In the genomic region with DNA sequence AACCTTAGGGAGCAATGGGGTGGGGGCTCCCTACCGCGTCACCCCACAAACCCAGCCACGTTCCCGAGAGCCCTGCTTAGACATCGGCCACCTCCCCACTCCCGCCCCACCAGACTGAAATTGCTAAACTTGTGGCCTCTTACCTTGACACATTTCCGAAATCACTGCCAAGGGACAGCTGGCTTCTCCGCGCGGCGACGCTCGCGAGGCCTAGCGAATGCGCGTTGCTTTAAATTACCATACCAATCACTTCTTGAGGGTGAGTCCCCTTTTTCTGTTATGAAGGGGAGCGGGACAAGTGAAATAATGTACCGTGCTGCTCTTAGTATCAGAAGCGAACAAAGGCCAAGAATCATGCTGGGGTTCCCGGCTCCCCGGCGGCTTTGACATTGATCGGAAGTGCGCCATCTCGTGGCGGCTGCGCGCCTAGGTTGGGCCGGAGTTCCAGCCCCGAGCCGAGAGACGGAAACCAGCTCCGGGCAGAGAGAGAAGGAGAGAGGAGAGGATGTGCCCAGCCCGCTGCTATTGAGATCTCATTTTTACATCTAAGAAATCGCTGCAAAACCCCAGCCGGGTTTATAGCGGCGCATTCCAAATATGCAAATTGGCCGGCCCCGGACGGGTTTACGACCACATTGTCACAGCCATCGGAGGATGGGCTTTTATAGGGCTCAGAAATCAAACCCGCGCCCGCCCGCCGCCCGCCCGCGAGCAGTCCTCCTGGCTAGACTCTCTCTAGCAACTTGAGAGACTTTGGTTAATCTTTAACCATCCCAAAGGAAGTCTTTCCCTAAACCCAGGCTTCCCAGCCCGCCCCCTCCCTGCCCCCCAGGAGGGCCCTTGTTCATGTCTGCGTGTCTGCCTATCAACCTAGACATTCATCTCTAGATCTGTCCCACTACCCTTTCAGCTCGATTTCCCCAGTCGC, we compare ENCODE assay signal across 8 cellular contexts. TPM values are rescaled to one million over a fixed set of nuclear protein-coding genes. Genes with fewer than 3 reads are reported as not detected.
DNase-seq lines count a peak whose midpoint lies in the region; ATAC-seq and TF ChIP-seq lines count a peak whose summit lies in the region.

No MANE protein-coding gene starts in this region.

- TF ChIP-seq CTCF in PC-3 (conservative IDR thresholded peaks at IDR 0.05; ENCODE audit: low read depth, low read length) = peak; percentile 91
- TF ChIP-seq CTCF in prostate gland (IDR thresholded peaks at IDR 0.05) = peak; percentile 93 to 96 (median 94)

- ATAC-seq in PC-3 (peak; percentile 19), Right ventricle myocardium inferior (peak; percentile 42), HG03159 (IDR thresholded peaks at IDR 0.05; ENCODE audit: unreplicated experiment) (no peak), GM19467 (IDR thresholded peaks at IDR 0.05; ENCODE audit: unreplicated experiment) (no peak)

- H3K4me2 ChIP-seq in PC-3 (ENCODE audit: low read length) = peak overlapping the region; percentile 93

- H3K36me3 ChIP-seq in PC-3 (ENCODE audit: low read depth, low read length) (no peaks in the 10 kb centered on the region), prostate gland (no peaks in the 10 kb centered on the region)

- H3K9me3 ChIP-seq in PC-3 (ENCODE audit: low read length) (no peaks in the 10 kb centered on the region), prostate gland (no peaks in the 10 kb centered on the region)

- intact Hi-C loops in PC-3 (cut with micrococcal nuclease) (loop anchor here (1.0 kb wide), 1 partner anchor 10 kb away; no protein-coding TSS in a partner anchor), Right ventricle myocardium inferior (cut with DNase I) (no loop called here), prostate gland (cut with DNase I) (no loop called here)

- peak overlapping the region; percentile 97 for H3K27ac ChIP-seq in PC-3 (ENCODE audit: low read length)
- peak overlapping the region; percentile 96 for H3K27ac ChIP-seq in prostate gland

- H4K20me1 ChIP-seq in PC-3 (ENCODE audit: low read length) = no peaks in the 10 kb centered on the region

- H3K9me2 ChIP-seq in PC-3 (replicated peaks; ENCODE audit: low read length) = no peaks in the 10 kb centered on the region

- peak; percentile 33 for TF ChIP-seq POLR2A in prostate gland (IDR thresholded peaks at IDR 0.05)

- peaks cover 99% of the 10 kb centered on the region for H3K79me2 ChIP-seq in PC-3 (ENCODE audit: low read length)

- peak; percentile 70 for DNase-seq in NCI-H82 (lab: John Stamatoyannopoulos, UW)
- no peak for DNase-seq in NCI-H82 treated with DMSO at 0.1 percent for 48 hours (lab: John Stamatoyannopoulos, UW; ENCODE audit: unreplicated experiment)
- DNase-seq in PC-3 = peak; percentile 90
- DNase-seq in activated naive CD4-positive, alpha-beta T cell (lab: John Stamatoyannopoulos, UW) = peak in 3 of 4 experiments; percentile 16 to 40 (median 32)
- DNase-seq in Right ventricle myocardium inferior (ENCODE audit: missing footprints) = peak; percentile 86
- peak; percentile 88 for DNase-seq in prostate gland (ENCODE audit: low spot score)

- H3K4me1 ChIP-seq in PC-3 (ENCODE audit: insufficient read depth, low read length) = peaks cover 41% of the 10 kb centered on the region
- no peaks in the 10 kb centered on the region for H3K4me1 ChIP-seq in prostate gland (replicated peaks)

- CTCF ChIA-PET in PC-3 (lab: Charles Lee) = interaction anchor here (0.5 to 1.3 kb wide), 9 partner anchors 9 to 576 kb away, joined by 3 to 11 read pairs (median 4); a partner anchor contains a TSS

- H3F3A ChIP-seq in PC-3 (ENCODE audit: low read length, unreplicated experiment) = no peaks in the 10 kb centered on the region

- 9% methylated on average over 56 of the region's 56 CpGs for WGBS in prostate gland

- H3K27me3 ChIP-seq in PC-3 (ENCODE audit: low read length) = no peaks in the 10 kb centered on the region
- no peaks in the 10 kb centered on the region for H3K27me3 ChIP-seq in prostate gland (replicated peaks; ENCODE audit: insufficient read depth)

- peak overlapping the region; percentile 90 for H3K9ac ChIP-seq in PC-3 (ENCODE audit: low read length)

- H2AFZ ChIP-seq in PC-3 (ENCODE audit: low read length) = peak overlapping the region; percentile 55

- peak overlapping the region; percentile 84 for H3K4me3 ChIP-seq in PC-3 (ENCODE audit: low read length)
- H3K4me3 ChIP-seq in prostate gland = peak overlapping the region; percentile 61 to 80

- BruUV-seq in PC-3 (replicated peaks; lab: Mats Ljungman, UMichigan) = TSS peak; percentile 41

- POLR2A ChIA-PET in PC-3 (lab: Charles Lee; ENCODE audit: unreplicated experiment) = interaction anchor here (0.6 to 1.3 kb wide), 5 partner anchors 10 to 975 kb away, joined by 3 to 7 read pairs (median 4); no protein-coding TSS in a partner anchor

RNA-seq across cellular contexts. Expression of a gene that starts 5.3 kb away (rescaled TPM):
- total RNA-seq in PC-3 (2014; rRNA removed) = 26.6 and 31.4 TPM in 2 replicates
- total RNA-seq in Right ventricle myocardium inferior = not detected
- 1 to 10 TPM; 8.5 to 9.8 TPM for total RNA-seq in prostate gland

RNA-seq across cellular contexts. Expression of a gene that starts 5.6 kb away (rescaled TPM):
- 36.0 and 46.1 TPM in 2 replicates for total RNA-seq in PC-3 (2014; rRNA removed)
- total RNA-seq in Right ventricle myocardium inferior = not detected
- total RNA-seq in prostate gland = 10 to 100 TPM; 25.8 to 65.6 TPM

RNA-seq across cellular contexts. Expression of a gene that starts 14.4 kb away (rescaled TPM):
- total RNA-seq in PC-3 (2014; rRNA removed) = 69.0 and 85.3 TPM in 2 replicates
- total RNA-seq in Right ventricle myocardium inferior = not detected
- total RNA-seq in prostate gland = 10 to 100 TPM; 14.7 to 57.0 TPM

RNA-seq across cellular contexts. Expression of a gene that starts 20.1 kb away (rescaled TPM):
- total RNA-seq in PC-3 (2014; rRNA removed) (12.1 and 14.9 TPM in 2 replicates), Right ventricle myocardium inferior (not detected), prostate gland (10 to 100 TPM; 19.1 to 50.4 TPM)

RNA-seq across cellular contexts. Expression of a gene that starts 23.3 kb away (rescaled TPM):
- total RNA-seq in PC-3 (2014; rRNA removed) = 2.6 and 2.8 TPM in 2 replicates
- total RNA-seq in Right ventricle myocardium inferior = not detected
- total RNA-seq in prostate gland = 1 to 10 TPM; 2.2 to 4.6 TPM

Comparison
In these comparisons a context has a peak if more than half of its experiments do, and no peak if none do; other contexts are left out.
1. ATAC-seq: peak in PC-3 (single experiment) and Right ventricle myocardium inferior (single experiment); none in HG03159 (single experiment) and GM19467 (single experiment).
2. RNA of a gene that starts 5.6 kb away (total RNA-seq): 25.8 to 65.6 TPM in prostate gland and 36.0 to 46.1 TPM in PC-3; not detected in Right ventricle myocardium inferior (single experiment); every median in the first group is over 10 times any median in the second.
3. RNA of a gene that starts 14.4 kb away (total RNA-seq): 69.0 to 85.3 TPM in PC-3 and 14.7 to 57.0 TPM in prostate gland; not detected in Right ventricle myocardium inferior (single experiment); every median in the first group is over 10 times any median in the second.